In genomic region chr7:117127585-117128168, GRCh38 we compare ENCODE assay signal across 8 cellular contexts.
DNase-seq lines count a peak whose midpoint lies in the region; ATAC-seq and TF ChIP-seq lines count a peak whose summit lies in the region.

No MANE protein-coding gene starts in this region.

- CTCF ChIA-PET in activated CD8-positive, alpha-beta T cell treated with anti-CD3 and anti-CD28 coated beads, Interleukin-2, amount 10 ng/mL, durations not matched to agents 7 days and 5 days (lab: Charles Lee), result interaction anchor here (0.6 to 9.2 kb wide), 26 partner anchors 8 to 267 kb away, joined by 3 to 147 read pairs (median 4); partner anchors contain the start of gene ST7

- 21 to 33% (median 22%) methylated on average over 2 of the region's 2 CpGs for WGBS in psoas muscle, 3 donors

- no peak overlapping the region for H3K27ac Mint-ChIP-seq in activated CD8-positive, alpha-beta T cell treated with anti-CD3 and anti-CD28 coated beads, Interleukin-2, amount 10 ng/mL, durations not matched to agents 7 days and 5 days

- H3K36me3 ChIP-seq in psoas muscle (ENCODE audit: insufficient read depth in 1 of 2, low read depth in 1 of 2), result no peaks in the 10 kb centered on the region

- peak; percentile 58 for DNase-seq in A172 (ENCODE audit: low spot score)
- DNase-seq in NCI-H446 (lab: John Stamatoyannopoulos, UW), result peak; percentile 41 to 63
- DNase-seq in activated CD8-positive, alpha-beta T cell treated with anti-CD3 and anti-CD28 coated beads, Interleukin-2, amount 10 ng/mL, durations not matched to agents 7 days and 5 days, result peak; percentile 65
- peak; percentile 43 for DNase-seq in fibroblast of the conjunctiva (ENCODE audit: low read depth)
- peak in 1 of 2 donors; percentile 18 for DNase-seq in psoas muscle

- H3K27me3 Mint-ChIP-seq in activated CD8-positive, alpha-beta T cell treated with anti-CD3 and anti-CD28 coated beads, Interleukin-2, amount 10 ng/mL, durations not matched to agents 7 days and 5 days (ENCODE audit: low read depth), result no peaks in the 10 kb centered on the region

- ATAC-seq in HG03066 (IDR thresholded peaks at IDR 0.05; ENCODE audit: low read depth, unreplicated experiment) (peak; percentile 51), psoas muscle (peak in 3 of 4 donors; percentile 36 to 68 (median 45)), GM21515 (IDR thresholded peaks at IDR 0.05; ENCODE audit: unreplicated experiment) (no peak)
- peak; percentile 70 for ATAC-seq in activated CD8-positive, alpha-beta T cell treated with anti-CD3 and anti-CD28 coated beads, Interleukin-2, amount 10 ng/mL, durations not matched to agents 7 days and 5 days

- H3K4me1 ChIP-seq in psoas muscle, result peaks cover 36% of the 10 kb centered on the region

- H3K27ac ChIP-seq in psoas muscle, result no peak overlapping the region

- H3K9me3 Mint-ChIP-seq in activated CD8-positive, alpha-beta T cell treated with anti-CD3 and anti-CD28 coated beads, Interleukin-2, amount 10 ng/mL, durations not matched to agents 7 days and 5 days (ENCODE audit: insufficient read depth), result no peaks in the 10 kb centered on the region

- POLR2A ChIA-PET in activated CD8-positive, alpha-beta T cell treated with anti-CD3 and anti-CD28 coated beads, Interleukin-2, amount 10 ng/mL, durations not matched to agents 7 days and 5 days (lab: Charles Lee), result no interaction called here

- H3K36me3 Mint-ChIP-seq in activated CD8-positive, alpha-beta T cell treated with anti-CD3 and anti-CD28 coated beads, Interleukin-2, amount 10 ng/mL, durations not matched to agents 7 days and 5 days (ENCODE audit: low read depth), result no peaks in the 10 kb centered on the region

- H3K4me3 Mint-ChIP-seq in activated CD8-positive, alpha-beta T cell treated with anti-CD3 and anti-CD28 coated beads, Interleukin-2, amount 10 ng/mL, durations not matched to agents 7 days and 5 days, result no peak overlapping the region

- no peaks in the 10 kb centered on the region for H3K27me3 ChIP-seq in psoas muscle (ENCODE audit: insufficient read depth in 3 of 3, low read length in 2 of 3)

- TF ChIP-seq CTCF in GM12872 (IDR thresholded peaks at IDR 0.05; ENCODE audit: insufficient read depth, low read depth, low read length) (peak; percentile 54), psoas muscle (IDR thresholded peaks at IDR 0.05) (peak; percentile 81)

- intact Hi-C loops in psoas muscle (cut with DNase I), result loop anchor here in 1 of 2 donors (2.0 kb wide), 1 partner anchor 197 kb away; no protein-coding TSS in a partner anchor

- no peak overlapping the region for H3K4me3 ChIP-seq in psoas muscle

- H3K9me3 ChIP-seq in psoas muscle, result no peaks in the 10 kb centered on the region

- H3K4me1 Mint-ChIP-seq in activated CD8-positive, alpha-beta T cell treated with anti-CD3 and anti-CD28 coated beads, Interleukin-2, amount 10 ng/mL, durations not matched to agents 7 days and 5 days (ENCODE audit: low read depth), result peaks cover 5% of the 10 kb centered on the region
